In the genomic region with DNA sequence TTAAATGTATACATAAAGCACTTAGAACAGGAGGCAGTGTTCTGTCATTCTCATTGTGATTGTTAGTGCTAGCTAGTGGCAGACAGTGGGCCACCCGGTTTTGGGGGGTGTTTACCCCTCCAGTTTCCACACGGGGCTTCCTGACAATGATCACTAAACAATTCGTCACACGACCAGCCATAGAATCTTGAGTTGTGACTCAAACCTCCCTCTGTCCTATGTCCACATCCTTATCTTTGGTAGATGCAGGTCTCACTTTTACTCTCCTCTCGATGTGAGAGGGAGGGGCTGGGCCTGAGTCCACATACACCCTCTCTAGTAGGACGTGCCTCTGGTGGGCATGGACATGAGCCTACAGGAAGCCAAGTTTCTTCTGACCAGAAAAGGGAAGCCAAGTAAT, we compare ENCODE assay signal across 13 cellular contexts.
"Had no signal": no experiment of that assay in that cellular context is flagged by ENCODE, and none has a peak within 500 bp of the region (broad histone marks: within the 10 kb centered on the region; RNA-seq: fewer than 3 reads in every experiment).

No MANE protein-coding gene starts in this region.

- H3K36me3 ChIP-seq: colonic mucosa, esophagus muscularis mucosa, left ventricle myocardium inferior, pancreas, stomach, thoracic aorta had no signal

- H3K9me3 ChIP-seq: body of pancreas, colonic mucosa, esophagus muscularis mucosa, pancreas, stomach, thoracic aorta had no signal

- H3K9me3 Mint-ChIP-seq: activated CD4-positive, alpha-beta T cell treated with anti-CD3 and anti-CD28 coated beads, Interleukin-2, amount 10 ng/mL, durations not matched to agents 24 days and 14 days; activated naive CD4-positive, alpha-beta T cell treated with anti-CD3 and anti-CD28 coated beads, Interleukin-2, amount 10 ng/mL, durations not matched to agents 7 days and 5 days; T-helper 2 cell treated with Interferon-gamma antibody and Interleukin-4, amounts not matched to agents 5 μg/mL and 100 μg/mL, for 36 hours had no signal

- H3K27ac ChIP-seq: body of pancreas, colonic mucosa, esophagus muscularis mucosa, hepatocyte, left ventricle myocardium inferior, pancreas, stomach, thoracic aorta had no signal

- H3K4me1 ChIP-seq: body of pancreas, colonic mucosa, left ventricle myocardium inferior, pancreas had no signal

- H3K36me3 Mint-ChIP-seq: activated naive CD4-positive, alpha-beta T cell treated with anti-CD3 and anti-CD28 coated beads, Interleukin-2, amount 10 ng/mL, durations not matched to agents 7 days and 5 days; naive B cell had no signal

- H3K4me3 ChIP-seq: body of pancreas, colonic mucosa, esophagus muscularis mucosa, hepatocyte, left ventricle myocardium inferior, pancreas, stomach had no signal

- H3K27ac Mint-ChIP-seq: activated CD4-positive, alpha-beta T cell treated with anti-CD3 and anti-CD28 coated beads, Interleukin-2, amount 10 ng/mL, durations not matched to agents 24 days and 14 days; activated CD8-positive, alpha-beta T cell treated with anti-CD3 and anti-CD28 coated beads, Interleukin-2, amount 10 ng/mL, durations not matched to agents 7 days and 5 days; activated naive CD4-positive, alpha-beta T cell treated with anti-CD3 and anti-CD28 coated beads, Interleukin-2, amount 10 ng/mL, durations not matched to agents 7 days and 5 days; naive B cell; T-helper 2 cell treated with Interferon-gamma antibody and Interleukin-4, amounts not matched to agents 5 μg/mL and 100 μg/mL, for 36 hours had no signal

- H3K27me3 ChIP-seq: body of pancreas, colonic mucosa, esophagus muscularis mucosa, hepatocyte, pancreas, stomach had no signal
